Comparison of ENCODE assay signal across 29 cellular contexts in genomic region chr5:28945859-28946258, GRCh38.
"Had no signal": no experiment of that assay in that cellular context is flagged by ENCODE, and none has a peak within 500 bp of the region (broad histone marks: within the 10 kb centered on the region; RNA-seq: fewer than 3 reads in every experiment).

No MANE protein-coding gene starts in this region.

- H3K9me3 ChIP-seq: stomach, suprapubic skin, testis, thoracic aorta, thyroid gland, tibial artery, tibial nerve, transverse colon, upper lobe of left lung, upper lobe of right lung, uterus, vagina had no signal

- ATAC-seq: stimulated activated effector memory CD8-positive, alpha-beta T cell treated with anti-CD3 and anti-CD28 coated beads, Interleukin-12 subunit alpha, Interleukin-12 subunit beta, amount 100 ng/mL, for 72 hours; stimulated activated memory B cell treated with anti-CD40 and anti-IgM and Interleukin-4, amounts not matched to agents 10 μg/mL and 1 μg/mL and 100 μg/mL, for 72 hours; stimulated activated naive B cell treated with anti-CD40 and anti-IgM and Interleukin-4, amounts not matched to agents 10 μg/mL and 1 μg/mL and 100 μg/mL, for 72 hours; stimulated activated naive CD8-positive, alpha-beta T cell treated with anti-CD3 and anti-CD28 coated beads, Interleukin-15, amount 100 ng/mL, for 72 hours; stimulated activated naive CD8-positive, alpha-beta T cell treated with anti-CD3 and anti-CD28 coated beads, Interleukin-15, Interleukin-2, amounts not matched to agents 100 U/mL and 50 U/mL, for 24 hours; upper lobe of right lung had no signal

- H3K27ac ChIP-seq: stomach, suprapubic skin, testis, thoracic aorta, thyroid gland, tibial artery, tibial nerve, transverse colon, upper lobe of left lung, upper lobe of right lung, uterus, vagina had no signal

- H3K27me3 Mint-ChIP-seq: stimulated activated memory B cell treated with anti-CD40 and anti-IgM and Interleukin-4, amounts not matched to agents 10 μg/mL and 1 μg/mL and 100 μg/mL, for 72 hours; stimulated activated naive B cell treated with anti-CD40 and anti-IgM and Interleukin-4, amounts not matched to agents 10 μg/mL and 1 μg/mL and 100 μg/mL, for 72 hours; stimulated activated naive CD8-positive, alpha-beta T cell treated with anti-CD3 and anti-CD28 coated beads, Interleukin-15, amount 100 ng/mL, for 72 hours; stimulated activated naive CD8-positive, alpha-beta T cell treated with anti-CD3 and anti-CD28 coated beads, Interleukin-15, Interleukin-2, amounts not matched to agents 100 ng/mL and 50 ng/mL, for 24 hours; type B pancreatic cell had no signal

- H3K36me3 ChIP-seq: stomach, suprapubic skin, thoracic aorta, thyroid gland, tibial artery, tibial nerve, transverse colon, upper lobe of left lung, upper lobe of right lung, uterus, vagina had no signal

- DNase-seq: stimulated activated CD4-positive, alpha-beta T cell treated with anti-CD3 and anti-CD28 coated beads, Interleukin-2, amount 100 ng/mL, for 48 hours; stimulated activated CD4-positive, alpha-beta T cell treated with anti-CD3 and anti-CD28 coated beads, Interleukin-4, amount 100 ng/mL, for 1 hour; stimulated activated CD4-positive, alpha-beta T cell treated with anti-CD3 and anti-CD28 coated beads, Interleukin-4, amount 100 ng/mL, for 24 hours; stimulated activated CD4-positive, alpha-beta T cell treated with anti-CD3 and anti-CD28 coated beads, Interleukin-4, amount 100 ng/mL, for 4 hours; stimulated activated CD8-positive, alpha-beta memory T cell treated with anti-CD3 and anti-CD28 coated beads, Interleukin-4, amount 100 ng/mL, for 48 hours; stimulated activated naive B cell treated with anti-CD40 and anti-IgM and Interleukin-4, amounts not matched to agents 10 μg/mL and 1 μg/mL and 100 μg/mL, for 72 hours; stimulated activated naive CD4-positive, alpha-beta T cell; stimulated activated naive CD4-positive, alpha-beta T cell treated with Interleukin-2 at 50 U/mL for 16 hours; stimulated activated naive CD8-positive, alpha-beta T cell treated with anti-CD3 and anti-CD28 coated beads, Interleukin-15, amount 100 ng/mL, for 72 hours; stimulated activated naive CD8-positive, alpha-beta T cell treated with anti-CD3 and anti-CD28 coated beads, Interleukin-15, Interleukin-2, amounts not matched to agents 100 U/mL and 50 U/mL, for 24 hours; stomach; substantia nigra; testis; thyroid gland; tibial artery; transverse colon; trophoblast cell; upper lobe of left lung; upper lobe of right lung; uterus had no signal

- H3K27me3 ChIP-seq: stomach, suprapubic skin, testis, thyroid gland, tibial artery, tibial nerve, transverse colon, upper lobe of left lung, upper lobe of right lung, uterus, vagina had no signal

- H3K9me3 Mint-ChIP-seq: stimulated activated naive CD8-positive, alpha-beta T cell treated with anti-CD3 and anti-CD28 coated beads, Interleukin-15, Interleukin-2, amounts not matched to agents 100 ng/mL and 50 ng/mL, for 24 hours; type B pancreatic cell had no signal

- H3K36me3 Mint-ChIP-seq: stimulated activated effector memory CD8-positive, alpha-beta T cell treated with anti-CD3 and anti-CD28 coated beads, Interleukin-12 subunit alpha, Interleukin-12 subunit beta, amount 100 ng/mL, for 72 hours; stimulated activated memory B cell treated with anti-CD40 and anti-IgM and Interleukin-4, amounts not matched to agents 10 μg/mL and 1 μg/mL and 100 μg/mL, for 72 hours; stimulated activated naive B cell treated with anti-CD40 and anti-IgM and Interleukin-4, amounts not matched to agents 10 μg/mL and 1 μg/mL and 100 μg/mL, for 72 hours; type B pancreatic cell had no signal

- FAIRE-seq: urothelium cell line had no signal

- H3K4me3 Mint-ChIP-seq: stimulated activated effector memory CD8-positive, alpha-beta T cell treated with anti-CD3 and anti-CD28 coated beads, Interleukin-12 subunit alpha, Interleukin-12 subunit beta, amount 100 ng/mL, for 72 hours; stimulated activated memory B cell treated with anti-CD40 and anti-IgM and Interleukin-4, amounts not matched to agents 10 μg/mL and 1 μg/mL and 100 μg/mL, for 72 hours; stimulated activated naive B cell treated with anti-CD40 and anti-IgM and Interleukin-4, amounts not matched to agents 10 μg/mL and 1 μg/mL and 100 μg/mL, for 72 hours; stimulated activated naive CD8-positive, alpha-beta T cell treated with anti-CD3 and anti-CD28 coated beads, Interleukin-15, amount 100 ng/mL, for 72 hours; stimulated activated naive CD8-positive, alpha-beta T cell treated with anti-CD3 and anti-CD28 coated beads, Interleukin-15, Interleukin-2, amounts not matched to agents 100 ng/mL and 50 ng/mL, for 24 hours; type B pancreatic cell had no signal

- H3K27ac Mint-ChIP-seq: stimulated activated effector memory CD8-positive, alpha-beta T cell treated with anti-CD3 and anti-CD28 coated beads, Interleukin-12 subunit alpha, Interleukin-12 subunit beta, amount 100 ng/mL, for 72 hours; stimulated activated memory B cell treated with anti-CD40 and anti-IgM and Interleukin-4, amounts not matched to agents 10 μg/mL and 1 μg/mL and 100 μg/mL, for 72 hours; stimulated activated naive B cell treated with anti-CD40 and anti-IgM and Interleukin-4, amounts not matched to agents 10 μg/mL and 1 μg/mL and 100 μg/mL, for 72 hours; stimulated activated naive CD8-positive, alpha-beta T cell treated with anti-CD3 and anti-CD28 coated beads, Interleukin-15, amount 100 ng/mL, for 72 hours; stimulated activated naive CD8-positive, alpha-beta T cell treated with anti-CD3 and anti-CD28 coated beads, Interleukin-15, Interleukin-2, amounts not matched to agents 100 ng/mL and 50 ng/mL, for 24 hours; type B pancreatic cell had no signal

- H3K4me3 ChIP-seq: stomach, suprapubic skin, testis, thoracic aorta, thyroid gland, tibial artery, tibial nerve, transverse colon, upper lobe of left lung, upper lobe of right lung, uterus, vagina had no signal

- H3K4me1 ChIP-seq: stomach, suprapubic skin, testis, thyroid gland, tibial artery, tibial nerve, transverse colon, upper lobe of left lung, upper lobe of right lung, uterus, vagina had no signal

- H3K4me1 Mint-ChIP-seq: stimulated activated effector memory CD8-positive, alpha-beta T cell treated with anti-CD3 and anti-CD28 coated beads, Interleukin-12 subunit alpha, Interleukin-12 subunit beta, amount 100 ng/mL, for 72 hours; stimulated activated memory B cell treated with anti-CD40 and anti-IgM and Interleukin-4, amounts not matched to agents 10 μg/mL and 1 μg/mL and 100 μg/mL, for 72 hours; stimulated activated naive B cell treated with anti-CD40 and anti-IgM and Interleukin-4, amounts not matched to agents 10 μg/mL and 1 μg/mL and 100 μg/mL, for 72 hours; stimulated activated naive CD8-positive, alpha-beta T cell treated with anti-CD3 and anti-CD28 coated beads, Interleukin-15, amount 100 ng/mL, for 72 hours had no signal
